8 cellular contexts compared by ENCODE assay signal in genomic region chr6:122400121-122400450, GRCh38. TPM values are rescaled to one million over a fixed set of nuclear protein-coding genes. Genes with fewer than 3 reads are reported as not detected.
A peak's percentile ranks its signal among the peaks of the same experiment; 100 is the strongest.
DNase-seq lines count a peak whose midpoint lies in the region; ATAC-seq lines count a peak whose summit lies in the region.

No MANE protein-coding gene starts in this region.

- peak overlapping the region; percentile 89 for H3K9ac ChIP-seq in iPS-18a (ENCODE audit: low read length)
- peak overlapping the region; percentile 90 to 96 for H3K9ac ChIP-seq in stomach smooth muscle (ENCODE audit: low read length in 2 of 2)

- CTCF ChIA-PET in activated CD4-positive, alpha-beta memory T cell treated with anti-CD3 and anti-CD28 coated beads, Interleukin-2, amount 10 ng/mL, durations not matched to agents 7 days and 5 days (lab: Charles Lee): interaction anchor here (1.1 kb wide), 1 partner anchor 13 kb away, joined by 3 read pairs; no protein-coding TSS in a partner anchor

- ATAC-seq in GM18867 (IDR thresholded peaks at IDR 0.05; ENCODE audit: unreplicated experiment): peak; percentile 18
- ATAC-seq in HG03469 (IDR thresholded peaks at IDR 0.05; ENCODE audit: unreplicated experiment): peak; percentile 6
- ATAC-seq in esophagus mucosa: no peak

- H3K4me3 ChIP-seq in iPS-18a (ENCODE audit: low read length) (peak overlapping the region; percentile 93), stomach smooth muscle (ENCODE audit: low read length in 2 of 2) (peak overlapping the region; percentile 95 to 97)

- no peaks in the 10 kb centered on the region for H3K9me3 Mint-ChIP-seq in activated CD4-positive, alpha-beta memory T cell treated with anti-CD3 and anti-CD28 coated beads, Interleukin-2, amount 10 ng/mL, durations not matched to agents 7 days and 5 days

- H3K27ac Mint-ChIP-seq in activated CD4-positive, alpha-beta memory T cell treated with anti-CD3 and anti-CD28 coated beads, Interleukin-2, amount 10 ng/mL, durations not matched to agents 7 days and 5 days: peak overlapping the region; percentile 87

- H3K4me3 Mint-ChIP-seq in activated CD4-positive, alpha-beta memory T cell treated with anti-CD3 and anti-CD28 coated beads, Interleukin-2, amount 10 ng/mL, durations not matched to agents 7 days and 5 days: peak overlapping the region; percentile 96

- H3K9me3 ChIP-seq in iPS-18a (ENCODE audit: control insufficient read depth, low read depth, low read length) (no peaks in the 10 kb centered on the region), stomach smooth muscle (ENCODE audit: control insufficient read depth in 2 of 2, low read length in 2 of 2) (no peaks in the 10 kb centered on the region)

- H3K27me3 ChIP-seq in iPS-18a (ENCODE audit: control insufficient read depth, insufficient read depth, low read length) (peaks cover 51% of the 10 kb centered on the region), stomach smooth muscle (ENCODE audit: control insufficient read depth in 1 of 2, insufficient read depth in 2 of 2, low read length in 2 of 2) (no peaks in the 10 kb centered on the region)

- no peaks in the 10 kb centered on the region for H3K27me3 Mint-ChIP-seq in activated CD4-positive, alpha-beta memory T cell treated with anti-CD3 and anti-CD28 coated beads, Interleukin-2, amount 10 ng/mL, durations not matched to agents 7 days and 5 days

- peaks cover 28% of the 10 kb centered on the region for H3K4me1 Mint-ChIP-seq in activated CD4-positive, alpha-beta memory T cell treated with anti-CD3 and anti-CD28 coated beads, Interleukin-2, amount 10 ng/mL, durations not matched to agents 7 days and 5 days

- H3K36me3 ChIP-seq in iPS-18a (ENCODE audit: control insufficient read depth, low read depth, low read length): no peaks in the 10 kb centered on the region
- H3K36me3 ChIP-seq in stomach smooth muscle (ENCODE audit: control insufficient read depth in 2 of 2, insufficient read depth in 2 of 2, low read length in 2 of 2): no peaks in the 10 kb centered on the region

- no peaks in the 10 kb centered on the region for H3K4me1 ChIP-seq in iPS-18a (ENCODE audit: control insufficient read depth, low read depth, low read length)
- peaks cover 5% of the 10 kb centered on the region for H3K4me1 ChIP-seq in stomach smooth muscle (ENCODE audit: control insufficient read depth, insufficient read depth, low read length)

- H3K36me3 Mint-ChIP-seq in activated CD4-positive, alpha-beta memory T cell treated with anti-CD3 and anti-CD28 coated beads, Interleukin-2, amount 10 ng/mL, durations not matched to agents 7 days and 5 days (ENCODE audit: low read depth): peaks cover 6% of the 10 kb centered on the region

- peak; percentile 16 for DNase-seq in ACHN
- no peak for DNase-seq in activated CD4-positive, alpha-beta memory T cell treated with anti-CD3 and anti-CD28 coated beads, Interleukin-2, amount 10 ng/mL, durations not matched to agents 7 days and 5 days
- no peak for DNase-seq in central memory CD4-positive, alpha-beta T cell

- no peak overlapping the region for H3K27ac ChIP-seq in iPS-18a (ENCODE audit: low read length)
- peak overlapping the region; percentile 78 for H3K27ac ChIP-seq in stomach smooth muscle (ENCODE audit: low read length)

- POLR2A ChIA-PET in activated CD4-positive, alpha-beta memory T cell treated with anti-CD3 and anti-CD28 coated beads, Interleukin-2, amount 10 ng/mL, durations not matched to agents 7 days and 5 days (lab: Charles Lee): interaction anchor here (1.0 to 1.6 kb wide), 2 partner anchors 56 to 72 kb away, joined by 3 to 26 read pairs; partner anchors contain the start of gene SERINC1

- in situ Hi-C loops in ACHN (cut with HindIII; ENCODE audit: low pct_ligation_motif_present, low pct_unique_long_range_greater_than_20kb, low sequenced_read_pairs): no loop called here

RNA-seq across cellular contexts. Expression of gene HSF2, which starts 0.6 kb away (rescaled TPM):
- total RNA-seq in activated CD4-positive, alpha-beta memory T cell treated with anti-CD3 and anti-CD28 coated beads, Interleukin-2, amount 10 ng/mL, durations not matched to agents 7 days and 5 days: 10 to 100 TPM; 12.0 to 13.3 TPM
- 4.7 TPM for total RNA-seq in esophagus mucosa
